8 cellular contexts compared by ENCODE assay signal in genomic region chr1:40948741-40949528, GRCh38. TPM values are rescaled to one million over a fixed set of nuclear protein-coding genes. Genes with fewer than 3 reads are reported as not detected.
DNase-seq lines count a peak whose midpoint lies in the region; ATAC-seq and TF ChIP-seq lines count a peak whose summit lies in the region.

No MANE protein-coding gene starts in this region.

- DNase-seq in Caki2 (ENCODE audit: low read depth) = peak; percentile 72
- peak; percentile 65 for DNase-seq in HuH-7 (ENCODE audit: low spot score)
- DNase-seq in RWPE2 (ENCODE audit: low spot score) = no peak
- peak; percentile 54 for DNase-seq in activated T-helper 2 cell treated with anti-CD3 and anti-CD28 coated beads, Interferon-gamma antibody, Interleukin-2, Interleukin-4, amounts not matched to agents 10 μg/mL and 5 μg/mL and 100 μg/mL, durations not matched to agents 14 hours and 24 hours and 36 hours (ENCODE audit: low spot score)
- peak; percentile 32 for DNase-seq in germinal center (ENCODE audit: low spot score)

- H3K4me3 ChIP-seq in RWPE2 (ENCODE audit: severe bottlenecking) = no peak overlapping the region
- H3K4me3 ChIP-seq in rectal smooth muscle tissue (ENCODE audit: low read length) = no peak overlapping the region

- H3K9ac ChIP-seq in rectal smooth muscle tissue (ENCODE audit: low read length) = no peak overlapping the region

- no peaks in the 10 kb centered on the region for H3K36me3 Mint-ChIP-seq in activated T-helper 2 cell treated with anti-CD3 and anti-CD28 coated beads, Interferon-gamma antibody, Interleukin-2, Interleukin-4, amounts not matched to agents 10 μg/mL and 5 μg/mL and 100 μg/mL, durations not matched to agents 14 hours and 24 hours and 36 hours (ENCODE audit: low read depth)

- H3K27me3 ChIP-seq in RWPE2 (ENCODE audit: insufficient read depth, poor library complexity, severe bottlenecking) = no peaks in the 10 kb centered on the region
- no peaks in the 10 kb centered on the region for H3K27me3 ChIP-seq in rectal smooth muscle tissue (ENCODE audit: control insufficient read depth, insufficient read depth, low read length)

- peaks cover 25% of the 10 kb centered on the region for H3K27me3 Mint-ChIP-seq in activated T-helper 2 cell treated with anti-CD3 and anti-CD28 coated beads, Interferon-gamma antibody, Interleukin-2, Interleukin-4, amounts not matched to agents 10 μg/mL and 5 μg/mL and 100 μg/mL, durations not matched to agents 14 hours and 24 hours and 36 hours (ENCODE audit: low read depth)

- intact Hi-C loops in activated T-helper 2 cell treated with anti-CD3 and anti-CD28 coated beads, Interferon-gamma antibody, Interleukin-2, Interleukin-4, amounts not matched to agents 10 μg/mL and 5 μg/mL and 100 μg/mL, durations not matched to agents 14 hours and 24 hours and 36 hours (cut with micrococcal nuclease) = loop anchor here (1.0 kb wide), 1 partner anchor 94 kb away; no protein-coding TSS in a partner anchor

- no peak overlapping the region for H3K4me3 Mint-ChIP-seq in activated T-helper 2 cell treated with anti-CD3 and anti-CD28 coated beads, Interferon-gamma antibody, Interleukin-2, Interleukin-4, amounts not matched to agents 10 μg/mL and 5 μg/mL and 100 μg/mL, durations not matched to agents 14 hours and 24 hours and 36 hours (ENCODE audit: low read depth)

- ATAC-seq in RWPE2 (ENCODE audit: low read depth) (peak; percentile 54), HG03045 (IDR thresholded peaks at IDR 0.05; ENCODE audit: unreplicated experiment) (no peak), HG03469 (IDR thresholded peaks at IDR 0.05; ENCODE audit: unreplicated experiment) (no peak)

- peaks cover 5% of the 10 kb centered on the region for H3K4me1 Mint-ChIP-seq in activated T-helper 2 cell treated with anti-CD3 and anti-CD28 coated beads, Interferon-gamma antibody, Interleukin-2, Interleukin-4, amounts not matched to agents 10 μg/mL and 5 μg/mL and 100 μg/mL, durations not matched to agents 14 hours and 24 hours and 36 hours (ENCODE audit: low read depth)

- in situ Hi-C loops in Caki2 (cut with HindIII; ENCODE audit: low pct_unique_long_range_greater_than_20kb, low sequenced_read_pairs) = loop anchor here (10.0 kb wide), 1 partner anchor 94 kb away; no protein-coding TSS in a partner anchor

- no peaks in the 10 kb centered on the region for H3K9me3 Mint-ChIP-seq in activated T-helper 2 cell treated with anti-CD3 and anti-CD28 coated beads, Interferon-gamma antibody, Interleukin-2, Interleukin-4, amounts not matched to agents 10 μg/mL and 5 μg/mL and 100 μg/mL, durations not matched to agents 14 hours and 24 hours and 36 hours

- H3K27ac ChIP-seq in RWPE2 (ENCODE audit: poor library complexity, severe bottlenecking) = peak overlapping the region; percentile 67
- peak overlapping the region; percentile 73 for H3K27ac ChIP-seq in rectal smooth muscle tissue (ENCODE audit: low read depth, low read length)

- H3K36me3 ChIP-seq in RWPE2 (ENCODE audit: low read depth) = no peaks in the 10 kb centered on the region
- no peaks in the 10 kb centered on the region for H3K36me3 ChIP-seq in rectal smooth muscle tissue (ENCODE audit: control insufficient read depth, insufficient read depth, low read length)

- no peaks in the 10 kb centered on the region for H3K9me3 ChIP-seq in RWPE2 (ENCODE audit: severe bottlenecking)

- peak; percentile 97 for TF ChIP-seq CTCF in RWPE2 (IDR thresholded peaks at IDR 0.05; ENCODE audit: poor library complexity, severe bottlenecking)

- H3K27ac Mint-ChIP-seq in activated T-helper 2 cell treated with anti-CD3 and anti-CD28 coated beads, Interferon-gamma antibody, Interleukin-2, Interleukin-4, amounts not matched to agents 10 μg/mL and 5 μg/mL and 100 μg/mL, durations not matched to agents 14 hours and 24 hours and 36 hours = no peak overlapping the region

- H3K4me1 ChIP-seq in RWPE2 (ENCODE audit: insufficient read depth, poor library complexity, severe bottlenecking) = peaks cover 21% of the 10 kb centered on the region
- peaks cover 15% of the 10 kb centered on the region for H3K4me1 ChIP-seq in rectal smooth muscle tissue (ENCODE audit: control insufficient read depth, insufficient read depth, low read length)

RNA-seq across cellular contexts. Expression of gene CTPS1, which starts 30.6 kb away (rescaled TPM):
- total RNA-seq in Caki2 (2014; rRNA removed; shearing (Covaris generic); ENCODE audit: low replicate concordance) = 31.7 and 43.6 TPM in 2 replicates
- 124 and 127 TPM in 2 replicates for total RNA-seq in activated T-helper 2 cell treated with anti-CD3 and anti-CD28 coated beads, Interferon-gamma antibody, Interleukin-2, Interleukin-4, amounts not matched to agents 10 μg/mL and 5 μg/mL and 100 μg/mL, durations not matched to agents 14 hours and 24 hours and 36 hours
